ENCODE assay signal across 22 cellular contexts in the genomic region with DNA sequence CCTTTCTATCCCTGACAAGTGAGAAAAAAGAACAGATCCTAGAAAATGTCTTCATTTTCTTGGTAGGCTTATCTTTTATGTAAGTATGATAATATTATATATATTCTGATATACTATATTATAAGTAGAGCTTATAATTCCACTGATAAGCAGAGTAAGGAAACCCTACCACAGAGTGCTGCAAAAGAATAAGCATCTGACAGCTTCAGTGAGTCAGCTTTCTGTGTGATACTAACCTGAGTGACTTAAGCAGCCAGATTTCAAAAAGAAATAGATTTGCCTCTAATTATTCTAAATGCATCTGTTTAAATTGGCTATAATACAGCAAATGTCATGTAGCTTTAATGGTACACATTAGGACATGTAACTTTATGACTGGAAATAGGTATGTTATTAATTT.
DNase-seq lines count a peak whose midpoint lies in the region; TF ChIP-seq lines count a peak whose summit lies in the region.
"Had no signal": no experiment of that assay in that cellular context is flagged by ENCODE, and none has a peak within 500 bp of the region (broad histone marks: within the 10 kb centered on the region; RNA-seq: fewer than 3 reads in every experiment).

No MANE protein-coding gene starts in this region.

- H3K27ac ChIP-seq in mesenchymal stem cell (ENCODE audit: low read length, poor library complexity, severe bottlenecking): no peak overlapping the region
- H3K27ac ChIP-seq: A549; BLaER1 treated with 17β-estradiol and CSF1 and Interleukin-3, amounts not matched to agents 10 nM and 100 nM; GM23248 had no signal

- H3K4ac ChIP-seq in mesenchymal stem cell (ENCODE audit: low read depth in 1 of 2, low read length in 2 of 2): no peak overlapping the region

- no peak overlapping the region for H2BK15ac ChIP-seq in mesenchymal stem cell (ENCODE audit: low read depth, poor library complexity, severe bottlenecking)

- no peaks in the 10 kb centered on the region for H3K4me1 ChIP-seq in mesenchymal stem cell (ENCODE audit: control insufficient read depth, insufficient read depth, low read depth, low read length)
- H3K4me1 ChIP-seq: A549; BE2C; BLaER1 treated with 17β-estradiol and CSF1 and Interleukin-3, amounts not matched to agents 10 nM and 100 nM had no signal

- H3K14ac ChIP-seq in mesenchymal stem cell (ENCODE audit: low read length in 2 of 2): no peak overlapping the region

- DNase-seq in HCEC 1CT (peak; percentile 38), amniotic epithelial cell (ENCODE audit: low read depth) (peak; percentile 0), epithelial cell of esophagus (ENCODE audit: low read depth) (peak; percentile 68), mesenchymal stem cell (peak; percentile 11), hippocampal formation (lab: John Stamatoyannopoulos, UW) (no peak), NCI-H748 treated with DMSO at 0.1 percent for 48 hours (lab: John Stamatoyannopoulos, UW) (no peak)
- no peak for DNase-seq in activated naive CD4-positive, alpha-beta T cell treated with anti-CD3 and anti-CD28 coated beads, Interleukin-2, amount 50 U/mL, for 16 hours
- DNase-seq: 8988T; ACHN; AML-193; BE2C; CD4-positive, alpha-beta T cell; CD8-positive, alpha-beta memory T cell; DMS 273 treated with DMSO at 0.1 percent for 48 hours; DMS79; EL; GDM1; GM23248; H7 had no signal

- no peaks in the 10 kb centered on the region for H3K36me3 ChIP-seq in mesenchymal stem cell (ENCODE audit: control insufficient read depth in 1 of 2, insufficient read depth in 2 of 2, low read depth in 1 of 2, low read length in 2 of 2)
- H3K36me3 ChIP-seq: BE2C; BLaER1 treated with 17β-estradiol and CSF1 and Interleukin-3, amounts not matched to agents 10 nM and 100 nM had no signal

- H2BK120ac ChIP-seq in mesenchymal stem cell (ENCODE audit: low read depth, low read length): no peak overlapping the region

- H3K79me1 ChIP-seq in mesenchymal stem cell (replicated peaks; ENCODE audit: low read length, poor library complexity, severe bottlenecking): no peaks in the 10 kb centered on the region

- peaks cover 31% of the 10 kb centered on the region for H3K9me3 ChIP-seq in mesenchymal stem cell (ENCODE audit: control insufficient read depth, low read length)
- H3K9me3 ChIP-seq: BE2C had no signal

- H4K91ac ChIP-seq in mesenchymal stem cell (ENCODE audit: low read length): no peak overlapping the region

- TF ChIP-seq CTCF in epithelial cell of esophagus (IDR thresholded peaks at IDR 0.05; ENCODE audit: insufficient read depth, low read depth, low read length, missing control alignments): no peak

- H2AFZ ChIP-seq in mesenchymal stem cell (ENCODE audit: low read depth, low read length): no peak overlapping the region
- H2AFZ ChIP-seq: GM23248 had no signal

- no peak overlapping the region for H3K4me2 ChIP-seq in mesenchymal stem cell (ENCODE audit: low read length, poor library complexity, severe bottlenecking)
- H3K4me2 ChIP-seq: A549; BLaER1 treated with 17β-estradiol and CSF1 and Interleukin-3, amounts not matched to agents 10 nM and 100 nM had no signal

- H3K18ac ChIP-seq in mesenchymal stem cell (ENCODE audit: low read depth in 1 of 2, low read length in 2 of 2): no peak overlapping the region

- no peak overlapping the region for H3K4me3 ChIP-seq in epithelial cell of esophagus (ENCODE audit: low read length)
- H3K4me3 ChIP-seq in mesenchymal stem cell (ENCODE audit: insufficient read depth in 1 of 2, low read depth in 1 of 2, low read length in 2 of 2): no peak overlapping the region
- H3K4me3 ChIP-seq: A549; BLaER1 treated with 17β-estradiol and CSF1 and Interleukin-3, amounts not matched to agents 10 nM and 100 nM; GM12878; GM23248 had no signal

- H3K9ac ChIP-seq in mesenchymal stem cell (ENCODE audit: low read length): no peak overlapping the region
- H3K9ac ChIP-seq: BLaER1 treated with 17β-estradiol and CSF1 and Interleukin-3, amounts not matched to agents 10 nM and 100 nM; GM23248 had no signal

- no peak overlapping the region for H4K8ac ChIP-seq in mesenchymal stem cell (ENCODE audit: low read length)

- no peak overlapping the region for H3K23ac ChIP-seq in mesenchymal stem cell (ENCODE audit: low read length in 2 of 2)

- no peaks in the 10 kb centered on the region for H3K27me3 ChIP-seq in mesenchymal stem cell (ENCODE audit: control insufficient read depth in 1 of 2, insufficient read depth in 1 of 2, low read length in 2 of 2)
- H3K27me3 ChIP-seq: BE2C; BLaER1 treated with 17β-estradiol and CSF1 and Interleukin-3, amounts not matched to agents 10 nM and 100 nM had no signal

- no peak overlapping the region for H2BK5ac ChIP-seq in mesenchymal stem cell (ENCODE audit: low read depth, low read length, poor library complexity, severe bottlenecking)

- H2BK12ac ChIP-seq in mesenchymal stem cell (ENCODE audit: low read length in 2 of 2): no peak overlapping the region

- H2AK5ac ChIP-seq in mesenchymal stem cell (ENCODE audit: low read length, severe bottlenecking): no peak overlapping the region

Comparison
In these comparisons a context has a peak if more than half of its experiments do, and no peak if none do; other contexts are left out.
1. DNase-seq: peak in HCEC 1CT (single experiment), amniotic epithelial cell (single experiment), epithelial cell of esophagus (single experiment) and mesenchymal stem cell (single experiment); none in activated naive CD4-positive, alpha-beta T cell treated with anti-CD3 and anti-CD28 coated beads, Interleukin-2, amount 50 U/mL, for 16 hours (single experiment), hippocampal formation (0 of 2) and NCI-H748 treated with DMSO at 0.1 percent for 48 hours (single experiment).